In genomic region chr5:154384480-154385235, GRCh38 we compare ENCODE assay signal across 11 cellular contexts.
DNase-seq lines count a peak whose midpoint lies in the region; ATAC-seq, FAIRE-seq and TF ChIP-seq lines count a peak whose summit lies in the region.
"Had no signal": no experiment of that assay in that cellular context is flagged by ENCODE, and none has a peak within 500 bp of the region (broad histone marks: within the 10 kb centered on the region; RNA-seq: fewer than 3 reads in every experiment).

No MANE protein-coding gene starts in this region.

- POLR2A ChIA-PET in activated CD4-positive, alpha-beta memory T cell treated with anti-CD3 and anti-CD28 coated beads for 36 hours (lab: Charles Lee): no interaction called here

- H3K36me3 ChIP-seq in BLaER1: peaks cover 13% of the 10 kb centered on the region
- peaks cover 11 to 57% of the 10 kb centered on the region in 2 donors for H3K36me3 ChIP-seq in ascending aorta

- no peak overlapping the region for H3K4me3 Mint-ChIP-seq in activated CD4-positive, alpha-beta memory T cell treated with anti-CD3 and anti-CD28 coated beads for 36 hours

- DNase-seq in GM19239 (ENCODE audit: insufficient read length, low spot score) (peak; percentile 76), ascending aorta (ENCODE audit: low spot score in 2 of 2) (no peak), NCI-H1105 (lab: John Stamatoyannopoulos, UW) (no peak)
- peak; percentile 12 for DNase-seq in activated CD4-positive, alpha-beta memory T cell treated with anti-CD3 and anti-CD28 coated beads for 36 hours
- DNase-seq in stimulated activated CD4-positive, alpha-beta T cell treated with anti-CD3 and anti-CD28 coated beads, Interleukin-12 subunit alpha, Interleukin-12 subunit beta, amount 100 ng/mL, for 4 hours: no peak
- DNase-seq in effector CD8-positive, alpha-beta T cell (lab: John Stamatoyannopoulos, UW): no peak
- DNase-seq: DMS 273 treated with DMSO at 0.1 percent for 48 hours; stimulated activated naive CD4-positive, alpha-beta T cell had no signal

- CTCF ChIA-PET in activated CD4-positive, alpha-beta memory T cell treated with anti-CD3 and anti-CD28 coated beads for 36 hours (lab: Charles Lee): no interaction called here

- no peaks in the 10 kb centered on the region for H3K9me3 Mint-ChIP-seq in activated CD4-positive, alpha-beta memory T cell treated with anti-CD3 and anti-CD28 coated beads for 36 hours

- peaks cover 33% of the 10 kb centered on the region for H3K36me3 Mint-ChIP-seq in activated CD4-positive, alpha-beta memory T cell treated with anti-CD3 and anti-CD28 coated beads for 36 hours

- intact Hi-C loops in activated CD4-positive, alpha-beta memory T cell treated with anti-CD3 and anti-CD28 coated beads for 36 hours (cut with micrococcal nuclease): no loop called here
- intact Hi-C loops in ascending aorta (cut with DNase I): no loop called here

- H3K27me3 Mint-ChIP-seq in activated CD4-positive, alpha-beta memory T cell treated with anti-CD3 and anti-CD28 coated beads for 36 hours: no peaks in the 10 kb centered on the region

- no peaks in the 10 kb centered on the region for H4K20me1 ChIP-seq in BLaER1

- ATAC-seq in HG03064 (IDR thresholded peaks at IDR 0.05; ENCODE audit: low read depth, unreplicated experiment): peak; percentile 99

- peak overlapping the region; percentile 57 for H3K4me2 ChIP-seq in BLaER1

- peak; percentile 100 for FAIRE-seq in GM19239 (lab: Jason Lieb, UNC)
- FAIRE-seq: astrocyte had no signal

- H3K27ac ChIP-seq in BLaER1: no peak overlapping the region
- no peak overlapping the region for H3K27ac ChIP-seq in ascending aorta

- H3K27ac Mint-ChIP-seq in activated CD4-positive, alpha-beta memory T cell treated with anti-CD3 and anti-CD28 coated beads for 36 hours: no peak overlapping the region

- no peaks in the 10 kb centered on the region for H3K27me3 ChIP-seq in BLaER1
- no peaks in the 10 kb centered on the region for H3K27me3 ChIP-seq in ascending aorta

- H3K9me3 ChIP-seq in BLaER1 (peaks cover 11% of the 10 kb centered on the region), ascending aorta (no peaks in the 10 kb centered on the region)

- H3K4me3 ChIP-seq in BLaER1 (no peak overlapping the region), ascending aorta (no peak overlapping the region)

- H3K9ac ChIP-seq in BLaER1: no peak overlapping the region

- peaks cover 21% of the 10 kb centered on the region for H3K4me1 ChIP-seq in BLaER1
- no peaks in the 10 kb centered on the region for H3K4me1 ChIP-seq in ascending aorta

- TF ChIP-seq CTCF in ascending aorta (IDR thresholded peaks at IDR 0.05): no peak

- no peaks in the 10 kb centered on the region for H3K4me1 Mint-ChIP-seq in activated CD4-positive, alpha-beta memory T cell treated with anti-CD3 and anti-CD28 coated beads for 36 hours (ENCODE audit: low read depth)

Comparison
In these comparisons a context has a peak if more than half of its experiments do, and no peak if none do; other contexts are left out.
1. DNase-seq: peak in GM19239 (single experiment) and activated CD4-positive, alpha-beta memory T cell treated with anti-CD3 and anti-CD28 coated beads for 36 hours (single experiment); none in ascending aorta (0 of 2), stimulated activated CD4-positive, alpha-beta T cell treated with anti-CD3 and anti-CD28 coated beads, Interleukin-12 subunit alpha, Interleukin-12 subunit beta, amount 100 ng/mL, for 4 hours (single experiment), effector CD8-positive, alpha-beta T cell (single experiment) and NCI-H1105 (single experiment).